ENCODE assay signal across 17 cellular contexts in the genomic region with DNA sequence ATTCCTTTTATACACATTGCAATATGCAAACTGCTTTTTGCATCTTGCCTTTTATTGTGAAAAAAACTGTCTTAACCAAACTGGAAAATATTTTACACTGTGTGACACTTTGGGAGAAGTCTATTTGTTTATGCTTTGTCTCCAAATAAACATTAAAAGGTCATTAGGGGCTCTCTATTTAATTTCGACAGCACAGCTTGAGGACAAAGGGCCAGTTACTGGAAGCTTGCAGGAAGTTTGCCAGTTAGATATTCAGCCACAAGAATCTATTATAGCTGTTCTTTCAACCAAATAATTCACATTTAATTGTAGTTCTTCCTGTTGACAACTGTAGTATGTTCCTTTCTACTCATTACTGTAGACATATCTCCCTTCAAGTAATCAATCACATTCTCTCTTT. TPM values are rescaled to one million over a fixed set of nuclear protein-coding genes. Genes with fewer than 3 reads are reported as not detected.
DNase-seq lines count a peak whose midpoint lies in the region; TF ChIP-seq lines count a peak whose summit lies in the region.
"Had no signal": no experiment of that assay in that cellular context is flagged by ENCODE, and none has a peak within 500 bp of the region (broad histone marks: within the 10 kb centered on the region; RNA-seq: fewer than 3 reads in every experiment).

No MANE protein-coding gene starts in this region.

- H3K9me3 ChIP-seq in GM23248 (ENCODE audit: low read depth) (no peaks in the 10 kb centered on the region), neuron (ENCODE audit: low read length) (no peaks in the 10 kb centered on the region), suprapubic skin (no peaks in the 10 kb centered on the region)
- H3K9me3 ChIP-seq: ascending aorta, BE2C, SK-N-SH, testis had no signal

- no peak for TF ChIP-seq EP300 in suprapubic skin (IDR thresholded peaks at IDR 0.05)

- in situ Hi-C loops in GM23248 (cut with MboI): no loop called here

- H3K4me3 ChIP-seq in GM23248: no peak overlapping the region
- H3K4me3 ChIP-seq in neuron (ENCODE audit: low read length): no peak overlapping the region
- no peak overlapping the region for H3K4me3 ChIP-seq in suprapubic skin
- H3K4me3 ChIP-seq: ascending aorta, PC-9, testis had no signal

- H3K4me2 ChIP-seq in GM23248 (ENCODE audit: unreplicated experiment): no peak overlapping the region
- H3K4me2 ChIP-seq: PC-9, SK-N-SH had no signal

- H2AFZ ChIP-seq in GM23248 (0 out of 2 replicates have a peak overlapping the region, but pooled peaks have one; percentile 44), neuron (ENCODE audit: low read depth, low read length) (peak overlapping the region; percentile 76)
- H2AFZ ChIP-seq: PC-9 had no signal

- H4K20me1 ChIP-seq in GM23248 (ENCODE audit: insufficient read depth): no peaks in the 10 kb centered on the region

- WGBS in GM23248 (ENCODE audit: low coverage in 1 of 2, low lambda C conversion rate in 2 of 2, missing lambda C conversion rate in 2 of 2), 2 experiments: 29 to 30% methylated on average over 1 of the region's 1 CpG
- 47% methylated on average over 1 of the region's 1 CpG for WGBS in suprapubic skin

- H3K9me2 ChIP-seq in GM23248 (ENCODE audit: insufficient read depth): no peaks in the 10 kb centered on the region
- H3K9me2 ChIP-seq: SK-N-SH had no signal

- H3K27ac ChIP-seq in GM23248: no peak overlapping the region
- H3K27ac ChIP-seq in suprapubic skin: no peak overlapping the region
- H3K27ac ChIP-seq: ascending aorta, PC-9, testis had no signal

- no peak for TF ChIP-seq CTCF in suprapubic skin (IDR thresholded peaks at IDR 0.05)

- H3K27me3 ChIP-seq in GM23248 (replicated peaks; ENCODE audit: insufficient read depth) (no peaks in the 10 kb centered on the region), neuron (ENCODE audit: insufficient read depth, low read length) (no peaks in the 10 kb centered on the region), suprapubic skin (no peaks in the 10 kb centered on the region)
- H3K27me3 ChIP-seq: ascending aorta, BE2C, testis had no signal

- no peaks in the 10 kb centered on the region for H3K4me1 ChIP-seq in GM23248 (ENCODE audit: insufficient read depth)
- peaks cover 20% of the 10 kb centered on the region for H3K4me1 ChIP-seq in neuron (ENCODE audit: insufficient read depth, low read length)
- H3K4me1 ChIP-seq in suprapubic skin: peaks cover 5% of the 10 kb centered on the region
- H3K4me1 ChIP-seq: ascending aorta, testis had no signal

- H3K9ac ChIP-seq in GM23248: no peak overlapping the region
- H3K9ac ChIP-seq: SK-N-SH had no signal

- H3K79me2 ChIP-seq in GM23248 (ENCODE audit: insufficient read depth): no peaks in the 10 kb centered on the region

- H3F3A ChIP-seq in GM23248 (ENCODE audit: insufficient read depth): no peaks in the 10 kb centered on the region

- no peak for TF ChIP-seq POLR2A in suprapubic skin (IDR thresholded peaks at IDR 0.05)

- DNase-seq in GM23248 (no peak), NCI-H2029 treated with DMSO at 0.1 percent for 48 hours (lab: John Stamatoyannopoulos, UW) (peak; percentile 40), dermis blood vessel endothelial cell (peak; percentile 33), GM19238 (ENCODE audit: insufficient read length, low spot score) (no peak), SIG-M5 treated with dmso at 0.1 percent for 504 hours (lab: John Stamatoyannopoulos, UW; ENCODE audit: unreplicated experiment) (no peak), GOT3 (lab: John Stamatoyannopoulos, UW) (no peak), suprapubic skin (ENCODE audit: low spot score in 2 of 2) (no peak)
- DNase-seq: activated CD4-positive, alpha-beta T cell treated with anti-CD3 and anti-CD28 coated beads for 48 hours; activated CD8-positive, alpha-beta memory T cell treated with anti-CD3 and anti-CD28 coated beads, Interleukin-2, amount 50 U/mL, for 48 hours; NCI-H446 treated with DMSO at 0.1 percent for 48 hours; PC-9; stimulated activated CD4-positive, alpha-beta T cell treated with anti-CD3 and anti-CD28 coated beads, Interleukin-4, amount 100 ng/mL, for 4 hours; testis had no signal

- H3K36me3 ChIP-seq in GM23248 (ENCODE audit: low read depth) (no peaks in the 10 kb centered on the region), neuron (ENCODE audit: insufficient read depth, low read length) (no peaks in the 10 kb centered on the region), suprapubic skin (no peaks in the 10 kb centered on the region)
- H3K36me3 ChIP-seq: ascending aorta, BE2C had no signal

RNA-seq across cellular contexts. Expression of gene CP, which starts 6.2 kb away (rescaled TPM):
- 0.51 TPM in 1 of 2 replicates, not detected in the other for total RNA-seq in GM23248 (2014; rRNA removed; shearing (Covaris generic))
- not detected in 2 replicates for polyA plus RNA-seq in GM23248 (2016; fragmentation: Nextera tagmentation; extraction: Ambion mirVana)
- total RNA-seq in dermis blood vessel endothelial cell (0.70 and 1.0 TPM in 2 replicates), suprapubic skin (10 to 100 TPM in 1 of 4 donors, 1 to 10 TPM in 3; 1.7 to 10.2 (median 4.0) TPM)
- polyA plus RNA-seq: SK-N-SH had no signal

Comparison
In these comparisons a context has a peak if more than half of its experiments do, and no peak if none do; other contexts are left out.
1. DNase-seq: peak in NCI-H2029 treated with DMSO at 0.1 percent for 48 hours (single experiment) and dermis blood vessel endothelial cell (single experiment); none in GM23248 (single experiment), GM19238 (single experiment), SIG-M5 treated with dmso at 0.1 percent for 504 hours (single experiment), GOT3 (single experiment) and suprapubic skin (0 of 2).